ENCODE assay signal across 10 cellular contexts in genomic region chrX:19554786-19555185, GRCh38. TPM values are rescaled to one million over a fixed set of nuclear protein-coding genes. Genes with fewer than 3 reads are reported as not detected.
DNase-seq lines count a peak whose midpoint lies in the region; ATAC-seq, FAIRE-seq and TF ChIP-seq lines count a peak whose summit lies in the region.
"Had no signal": no experiment of that assay in that cellular context is flagged by ENCODE, and none has a peak within 500 bp of the region (broad histone marks: within the 10 kb centered on the region; RNA-seq: fewer than 3 reads in every experiment).

No MANE protein-coding gene starts in this region.

- H3K4me1 Mint-ChIP-seq in WTC11, result no peaks in the 10 kb centered on the region

- no peak overlapping the region for H3K4me3 ChIP-seq in GM12865 (ENCODE audit: low read depth, low read length)
- no peak overlapping the region for H3K4me3 ChIP-seq in skeletal muscle satellite cell (ENCODE audit: low read length)
- no peak overlapping the region for H3K4me3 ChIP-seq in MM.1S (ENCODE audit: low read length)
- no peak overlapping the region for H3K4me3 ChIP-seq in pancreas

- H2AFZ ChIP-seq in MM.1S (ENCODE audit: low read length), result no peak overlapping the region

- H4K20me1 ChIP-seq in MM.1S (ENCODE audit: insufficient read depth, low read length), result no peaks in the 10 kb centered on the region

- H3K9me3 ChIP-seq in skeletal muscle satellite cell (replicated peaks; ENCODE audit: low read length) (no peaks in the 10 kb centered on the region), MM.1S (replicated peaks; ENCODE audit: insufficient read depth, low read length) (no peaks in the 10 kb centered on the region), pancreas (no peaks in the 10 kb centered on the region)

- no peaks in the 10 kb centered on the region for H3K9me2 ChIP-seq in MM.1S (replicated peaks; ENCODE audit: insufficient read depth, low read length)

- H3K27ac ChIP-seq in MM.1S (ENCODE audit: low read length), result no peak overlapping the region
- no peak overlapping the region for H3K27ac ChIP-seq in pancreas

- no peaks in the 10 kb centered on the region for H3K36me3 Mint-ChIP-seq in WTC11

- POLR2A ChIA-PET in WTC11 (lab: Charles Lee), result no interaction called here

- DNase-seq in GM12865 (ENCODE audit: low read depth) (peak; percentile 59), MM.1S (no peak), pancreas (no peak), WTC11 (ENCODE audit: low spot score) (no peak)
- DNase-seq in activated naive CD4-positive, alpha-beta T cell treated with anti-CD3 and anti-CD28 coated beads, Interleukin-2, amount 50 U/mL, for 16 hours, result peak; percentile 12
- DNase-seq: NCI-H2029 had no signal

- peaks cover 14% of the 10 kb centered on the region for H3K4me1 ChIP-seq in skeletal muscle satellite cell (ENCODE audit: control insufficient read depth, insufficient read depth, low read length)
- no peaks in the 10 kb centered on the region for H3K4me1 ChIP-seq in MM.1S (ENCODE audit: low read length)
- H3K4me1 ChIP-seq in pancreas, result no peaks in the 10 kb centered on the region

- WGBS in pancreas, 2 donors, result 74 to 85% methylated on average over 3 of the region's 3 CpGs

- no peaks in the 10 kb centered on the region for H3K79me2 ChIP-seq in MM.1S (ENCODE audit: low read length)

- peak; percentile 55 for ATAC-seq in HG03442 (IDR thresholded peaks at IDR 0.05; ENCODE audit: unreplicated experiment)
- ATAC-seq in HG02571 (IDR thresholded peaks at IDR 0.05; ENCODE audit: unreplicated experiment), result no peak
- ATAC-seq in pancreas, result no peak
- ATAC-seq in WTC11, result no peak

- H3K36me3 ChIP-seq in skeletal muscle satellite cell (ENCODE audit: insufficient read depth, low read length), result no peaks in the 10 kb centered on the region
- no peaks in the 10 kb centered on the region for H3K36me3 ChIP-seq in MM.1S (replicated peaks; ENCODE audit: insufficient read depth, low read length)
- no peaks in the 10 kb centered on the region for H3K36me3 ChIP-seq in pancreas

- CTCF ChIA-PET in WTC11 (lab: Charles Lee), result interaction anchor here (1.6 kb wide), 1 partner anchor 19 kb away, joined by 3 read pairs; no protein-coding TSS in a partner anchor

- H3K4me2 ChIP-seq in skeletal muscle satellite cell (ENCODE audit: low read length) (peak overlapping the region; percentile 61), MM.1S (ENCODE audit: low read depth, low read length) (no peak overlapping the region)

- H3K9ac ChIP-seq in skeletal muscle satellite cell (ENCODE audit: low read depth, low read length) (peak overlapping the region; percentile 30), MM.1S (ENCODE audit: low read length) (no peak overlapping the region)

- no peaks in the 10 kb centered on the region for H3K9me3 Mint-ChIP-seq in WTC11
- H3K9me3 Mint-ChIP-seq: central memory CD8-positive, alpha-beta T cell had no signal

- no peaks in the 10 kb centered on the region for H3K27me3 ChIP-seq in skeletal muscle satellite cell (ENCODE audit: control insufficient read depth, insufficient read depth, low read length)
- H3K27me3 ChIP-seq in MM.1S (replicated peaks; ENCODE audit: insufficient read depth, low read length), result no peaks in the 10 kb centered on the region
- no peaks in the 10 kb centered on the region for H3K27me3 ChIP-seq in pancreas

- no peaks in the 10 kb centered on the region for H3K27me3 Mint-ChIP-seq in WTC11 (ENCODE audit: low read depth)
- H3K27me3 Mint-ChIP-seq: central memory CD8-positive, alpha-beta T cell had no signal

- H3K4me3 Mint-ChIP-seq in WTC11, result no peak overlapping the region
- H3K4me3 Mint-ChIP-seq: central memory CD8-positive, alpha-beta T cell had no signal

- H3K27ac Mint-ChIP-seq in WTC11, result no peak overlapping the region

- TF ChIP-seq CTCF in GM12865 (IDR thresholded peaks at IDR 0.05; ENCODE audit: insufficient read depth, low read depth, low read length, missing control alignments), result no peak
- TF ChIP-seq CTCF in MM.1S (IDR thresholded peaks at IDR 0.05; ENCODE audit: low read length), result no peak
- TF ChIP-seq CTCF in pancreas (IDR thresholded peaks at IDR 0.05), result no peak
- TF ChIP-seq CTCF in WTC11 (IDR thresholded peaks at IDR 0.05), result no peak

- intact Hi-C loops in pancreas (cut with DNase I), result no loop called here

- FAIRE-seq in pancreas (lab: Jason Lieb, UNC), result no peak

- H3F3A ChIP-seq in MM.1S (ENCODE audit: insufficient read depth, low read length), result no peaks in the 10 kb centered on the region

TF ChIP-seq in WTC11, 78 proteins besides CTCF, POLR2A, EP300 and RAD21:
- TF ChIP-seq CBFB (CRISPR knock-in tag; IDR thresholded peaks at IDR 0.05; ENCODE audit: low read depth) (no peak), ETV6 (CRISPR knock-in tag; IDR thresholded peaks at IDR 0.05) (no peak), TEAD1 (CRISPR knock-in tag; IDR thresholded peaks at IDR 0.05) (no peak), ZNF532 (CRISPR knock-in tag; IDR thresholded peaks at IDR 0.05; ENCODE audit: borderline replicate concordance) (no peak)
- TF ChIP-seq, protein P1, sequence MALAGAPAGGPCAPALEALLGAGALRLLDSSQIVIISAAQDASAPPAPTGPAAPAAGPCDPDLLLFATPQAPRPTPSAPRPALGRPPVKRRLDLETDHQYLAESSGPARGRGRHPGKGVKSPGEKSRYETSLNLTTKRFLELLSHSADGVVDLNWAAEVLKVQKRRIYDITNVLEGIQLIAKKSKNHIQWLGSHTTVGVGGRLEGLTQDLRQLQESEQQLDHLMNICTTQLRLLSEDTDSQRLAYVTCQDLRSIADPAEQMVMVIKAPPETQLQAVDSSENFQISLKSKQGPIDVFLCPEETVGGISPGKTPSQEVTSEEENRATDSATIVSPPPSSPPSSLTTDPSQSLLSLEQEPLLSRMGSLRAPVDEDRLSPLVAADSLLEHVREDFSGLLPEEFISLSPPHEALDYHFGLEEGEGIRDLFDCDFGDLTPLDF (CRISPR knock-in tag; IDR thresholded peaks at IDR 0.05), result no peak

RNA-seq across cellular contexts. Expression of gene MAP3K15, which starts 39.5 kb away (rescaled TPM):
- not detected in 2 replicates for total RNA-seq in skeletal muscle satellite cell (2012; rRNA removed)
- total RNA-seq in pancreas (1 to 10 TPM in 3 of 6 donors, under 1 TPM in 3; 0.32 to 2.4 (median 0.89) TPM), WTC11 (2021) (3.8 to 4.4 TPM (median 3.8 TPM) in 3 replicates)
- 1 to 10 TPM; 1.7 to 7.1 TPM for polyA plus RNA-seq in pancreas

Comparison
In these comparisons a context has a peak if more than half of its experiments do, and no peak if none do; other contexts are left out.
1. DNase-seq: peak in GM12865 (single experiment) and activated naive CD4-positive, alpha-beta T cell treated with anti-CD3 and anti-CD28 coated beads, Interleukin-2, amount 50 U/mL, for 16 hours (single experiment); none in MM.1S (single experiment), pancreas (0 of 6) and WTC11 (single experiment).